8 cellular contexts compared by ENCODE assay signal in genomic region chr19:8218127-8218526, GRCh38. TPM values are rescaled to one million over a fixed set of nuclear protein-coding genes. Genes with fewer than 3 reads are reported as not detected.
DNase-seq lines count a peak whose midpoint lies in the region; ATAC-seq and TF ChIP-seq lines count a peak whose summit lies in the region.
"Not testable (repeated sequence)": the region's sequence is repeated elsewhere in the genome, so short reads cannot be mapped to it uniquely, and the experiment has no call there.

No MANE protein-coding gene starts in this region.

- H2AK5ac ChIP-seq in neuronal stem cell (ENCODE audit: low read depth, low read length), result peak overlapping the region; percentile 70

- intact Hi-C loops in dorsolateral prefrontal cortex (cut with DNase I); stomach (cut with DNase I; ENCODE audit: low total_unique reads); thyroid gland (cut with DNase I): not testable (repeated sequence)

- TF ChIP-seq CTCF in HEK293 (tag by site-specific recombination; IDR thresholded peaks at IDR 0.05); dorsolateral prefrontal cortex (IDR thresholded peaks at IDR 0.05 in 54 of 56, conservative IDR thresholded peaks at IDR 0.05 in 2 of 56; ENCODE audit: low read depth in 1 of 56, partially characterized antibody in 56 of 56); stomach (IDR thresholded peaks at IDR 0.05); thyroid gland (IDR thresholded peaks at IDR 0.05): not testable (repeated sequence)

- not testable (repeated sequence) for H3K27ac ChIP-seq in HEK293 (ENCODE audit: extremely low read depth, low read depth, low read length); neuronal stem cell (replicated peaks; ENCODE audit: low read length); stomach
- H3K27ac ChIP-seq in dorsolateral prefrontal cortex (peak overlapping the region in 41 of 59 donors; percentile 10 to 99 (median 57)), thyroid gland (peak overlapping the region; percentile 6 to 61 (median 38))

- not testable (repeated sequence) for H3K4me1 Mint-ChIP-seq in T-helper 17 cell; activated CD8-positive, alpha-beta memory T cell treated with anti-CD3 and anti-CD28 coated beads, Interleukin-2, amount 10 ng/mL, durations not matched to agents 7 days and 5 days

- H3K4me1 ChIP-seq in HEK293 (ENCODE audit: control insufficient read depth, insufficient read depth, low read length); neuronal stem cell (ENCODE audit: control insufficient read depth in 2 of 2, insufficient read depth in 1 of 2, low read depth in 1 of 2, low read length in 2 of 2): not testable (repeated sequence)
- H3K4me1 ChIP-seq in stomach (peaks cover 0 to 14% (median 0%) of the 10 kb centered on the region in 4 donors), thyroid gland (peaks cover 46 to 48% of the 10 kb centered on the region in 2 donors)

- H3K79me1 ChIP-seq in neuronal stem cell (ENCODE audit: low read depth, low read length), result peaks cover 13% of the 10 kb centered on the region

- DNase-seq in G401 (ENCODE audit: low spot score) (peak; percentile 49), dorsolateral prefrontal cortex (peak in 1 of 10 donors; percentile 34), stomach (peak; percentile 45), thyroid gland (peak; percentile 82 to 85)
- not testable (repeated sequence) for DNase-seq in T-helper 17 cell; activated CD8-positive, alpha-beta memory T cell treated with anti-CD3 and anti-CD28 coated beads, Interleukin-2, amount 10 ng/mL, durations not matched to agents 7 days and 5 days; neuronal stem cell (ENCODE audit: low spot score)

- not testable (repeated sequence) for H2BK120ac ChIP-seq in neuronal stem cell (ENCODE audit: low read depth, low read length)

- H3K4ac ChIP-seq in neuronal stem cell (ENCODE audit: low read length), result not testable (repeated sequence)

- H3K9me3 Mint-ChIP-seq in activated CD8-positive, alpha-beta memory T cell treated with anti-CD3 and anti-CD28 coated beads, Interleukin-2, amount 10 ng/mL, durations not matched to agents 7 days and 5 days (ENCODE audit: low read depth), result not testable (repeated sequence)

- H3K36me3 Mint-ChIP-seq in T-helper 17 cell (ENCODE audit: low read depth); activated CD8-positive, alpha-beta memory T cell treated with anti-CD3 and anti-CD28 coated beads, Interleukin-2, amount 10 ng/mL, durations not matched to agents 7 days and 5 days: not testable (repeated sequence)

- not testable (repeated sequence) for H3K4me2 ChIP-seq in neuronal stem cell (ENCODE audit: insufficient read depth, low read length, poor library complexity, severe bottlenecking)

- not testable (repeated sequence) for TF ChIP-seq POLR2A in stomach (IDR thresholded peaks at IDR 0.05); thyroid gland (IDR thresholded peaks at IDR 0.05)

- H3K9ac ChIP-seq in neuronal stem cell (ENCODE audit: low read depth, low read length, poor library complexity), result not testable (repeated sequence)

- H2BK5ac ChIP-seq in neuronal stem cell (ENCODE audit: low read length), result peak overlapping the region; percentile 53

- not testable (repeated sequence) for H3K18ac ChIP-seq in neuronal stem cell (ENCODE audit: low read length)

- H2BK12ac ChIP-seq in neuronal stem cell (ENCODE audit: low read length), result not testable (repeated sequence)

- ATAC-seq in T-helper 17 cell; activated CD8-positive, alpha-beta memory T cell treated with anti-CD3 and anti-CD28 coated beads, Interleukin-2, amount 10 ng/mL, durations not matched to agents 7 days and 5 days: not testable (repeated sequence)

- H3K27me3 Mint-ChIP-seq in T-helper 17 cell; activated CD8-positive, alpha-beta memory T cell treated with anti-CD3 and anti-CD28 coated beads, Interleukin-2, amount 10 ng/mL, durations not matched to agents 7 days and 5 days: not testable (repeated sequence)

- H3K27ac Mint-ChIP-seq in T-helper 17 cell, result peak overlapping the region; percentile 69
- H3K27ac Mint-ChIP-seq in activated CD8-positive, alpha-beta memory T cell treated with anti-CD3 and anti-CD28 coated beads, Interleukin-2, amount 10 ng/mL, durations not matched to agents 7 days and 5 days, result peak overlapping the region; percentile 54

- H3K36me3 ChIP-seq in HEK293 (ENCODE audit: control insufficient read depth in 2 of 2, insufficient read depth in 1 of 2, low read length in 2 of 2); thyroid gland: not testable (repeated sequence)
- H3K36me3 ChIP-seq in neuronal stem cell (replicated peaks in 1 of 2; ENCODE audit: control insufficient read depth in 2 of 2, insufficient read depth in 2 of 2, low read length in 2 of 2), result peaks cover 6 to 10% of the 10 kb centered on the region in 2 donors
- peaks cover 0 to 13% (median 0%) of the 10 kb centered on the region in 4 donors for H3K36me3 ChIP-seq in stomach

- not testable (repeated sequence) for H4K8ac ChIP-seq in neuronal stem cell (ENCODE audit: low read depth, low read length)

- CTCF ChIA-PET in HEK293 (lab: Yijun Ruan, JAX); activated CD8-positive, alpha-beta memory T cell treated with anti-CD3 and anti-CD28 coated beads, Interleukin-2, amount 10 ng/mL, durations not matched to agents 7 days and 5 days (lab: Charles Lee): not testable (repeated sequence)

- H3K23ac ChIP-seq in neuronal stem cell (ENCODE audit: low read depth, low read length, poor library complexity), result peak overlapping the region; percentile 65

- H2AFZ ChIP-seq in neuronal stem cell (ENCODE audit: low read length), result not testable (repeated sequence)

- TF ChIP-seq EP300 in stomach (IDR thresholded peaks at IDR 0.05), result not testable (repeated sequence)

- POLR2A ChIA-PET in HEK293 (lab: Yijun Ruan, JAX), result not testable (repeated sequence)

- H3K9me3 ChIP-seq in HEK293 (ENCODE audit: control insufficient read depth, insufficient read depth, low read depth, low read length); T-helper 17 cell (ENCODE audit: control insufficient read depth, low read length, poor library complexity, severe bottlenecking); neuronal stem cell (replicated peaks in 1 of 2; ENCODE audit: control insufficient read depth in 2 of 2, insufficient read depth in 1 of 2, low read depth in 1 of 2, low read length in 2 of 2); stomach; thyroid gland: not testable (repeated sequence)

- not testable (repeated sequence) for H3K4me3 Mint-ChIP-seq in T-helper 17 cell; activated CD8-positive, alpha-beta memory T cell treated with anti-CD3 and anti-CD28 coated beads, Interleukin-2, amount 10 ng/mL, durations not matched to agents 7 days and 5 days

- H4K91ac ChIP-seq in neuronal stem cell (ENCODE audit: low read depth, low read length, poor library complexity), result not testable (repeated sequence)

- in situ Hi-C loops in G401 (cut with HindIII; ENCODE audit: low sequenced_read_pairs), result not testable (repeated sequence)

- WGBS in neuronal stem cell (ENCODE audit: extremely low coverage in 2 of 2, insufficient read length in 2 of 2, insufficient replicate concordance in 1 of 2), 2 donors, result no CpG with 5 or more reads among the region's 7 CpGs
- WGBS in stomach, 5 donors, result 54 to 73% (median 68%) methylated on average over 7 of the region's 7 CpGs
- 52 to 70% methylated on average over 3 to 7 of the region's 7 CpGs for WGBS in thyroid gland, 2 donors

- H3K4me3 ChIP-seq in HEK293 (ENCODE audit: low read depth, low read length); dorsolateral prefrontal cortex; neuronal stem cell (ENCODE audit: low read length in 2 of 2); stomach; thyroid gland (replicated peaks in 1 of 3): not testable (repeated sequence)

- not testable (repeated sequence) for H3K14ac ChIP-seq in neuronal stem cell (ENCODE audit: low read length)

- H3K27me3 ChIP-seq in dorsolateral prefrontal cortex; neuronal stem cell (ENCODE audit: control insufficient read depth in 3 of 3, insufficient read depth in 3 of 3, low read depth in 1 of 3, low read length in 3 of 3); stomach; thyroid gland: not testable (repeated sequence)

- H2BK15ac ChIP-seq in neuronal stem cell (ENCODE audit: low read length), result not testable (repeated sequence)

TF ChIP-seq in HEK293, 187 proteins besides CTCF, POLR2A, EP300 and RAD21:
- TF ChIP-seq GLI4 (tag by site-specific recombination; IDR thresholded peaks at IDR 0.05), result 0 out of 2 replicates have a peak, but pooled peaks have one; percentile 43
TF ChIP-seq in HEK293: peak in this region for 1; not testable (repeated sequence) for 186.

RNA-seq across cellular contexts. Expression of gene CERS4, which starts 9.0 kb away (rescaled TPM):
- 81.1 and 102 TPM in 2 replicates for total RNA-seq in G401 (2014; rRNA removed; shearing (Covaris generic))
- total RNA-seq in T-helper 17 cell (10 to 100 TPM; 12.2 to 22.1 TPM), dorsolateral prefrontal cortex (100 to 1,000 TPM in 54 of 120 experiments, 10 to 100 TPM in 66; 53.5 to 155 (median 97.3) TPM), stomach (100 to 1,000 TPM in 1 of 5 donors, 10 to 100 TPM in 3, 1 to 10 TPM in 1; 1.7 to 124 (median 39.0) TPM), thyroid gland (100 to 1,000 TPM; 123 to 175 (median 144) TPM)
- 10 to 100 TPM; 20.3 to 28.2 TPM for total RNA-seq in activated CD8-positive, alpha-beta memory T cell treated with anti-CD3 and anti-CD28 coated beads, Interleukin-2, amount 10 ng/mL, durations not matched to agents 7 days and 5 days
- polyA plus RNA-seq in neuronal stem cell (2013, experiment 1 of 2), result 65.3 TPM
- 62.5 TPM for polyA plus RNA-seq in neuronal stem cell (2013, experiment 2 of 2)
- polyA plus RNA-seq in stomach, result 10 to 100 TPM; 23.1 to 44.9 (median 30.4) TPM
